In genomic region chr13:52159159-52159982, GRCh38 we compare ENCODE assay signal across 8 cellular contexts. TPM values are rescaled to one million over a fixed set of nuclear protein-coding genes. Genes with fewer than 3 reads are reported as not detected.
A peak's percentile ranks its signal among the peaks of the same experiment; 100 is the strongest.
DNase-seq lines count a peak whose midpoint lies in the region; ATAC-seq and TF ChIP-seq lines count a peak whose summit lies in the region.

TSS of gene NEK3 (minus strand) at chr13:52159597. CDS start at chr13:52156191, 3,406 bp downstream.

- peak; percentile 82 for ATAC-seq in HG02973 (IDR thresholded peaks at IDR 0.05; ENCODE audit: unreplicated experiment)
- peak; percentile 80 for ATAC-seq in activated CD4-positive, alpha-beta T cell treated with anti-CD3 and anti-CD28 coated beads for 36 hours

- no peaks in the 10 kb centered on the region for H3K36me3 Mint-ChIP-seq in activated CD4-positive, alpha-beta T cell treated with anti-CD3 and anti-CD28 coated beads for 36 hours (ENCODE audit: low read depth)

- peaks cover 30% of the 10 kb centered on the region for H3K4me1 Mint-ChIP-seq in activated CD4-positive, alpha-beta T cell treated with anti-CD3 and anti-CD28 coated beads for 36 hours

- no peaks in the 10 kb centered on the region for H3K27me3 Mint-ChIP-seq in activated CD4-positive, alpha-beta T cell treated with anti-CD3 and anti-CD28 coated beads for 36 hours

- no peak for TF ChIP-seq CTCF in coronary artery (IDR thresholded peaks at IDR 0.05)

- H3K27ac Mint-ChIP-seq in activated CD4-positive, alpha-beta T cell treated with anti-CD3 and anti-CD28 coated beads for 36 hours, result peak within 1 kb of the TSS; percentile 85

- POLR2A ChIA-PET in activated CD4-positive, alpha-beta T cell treated with anti-CD3 and anti-CD28 coated beads for 36 hours (lab: Charles Lee), result interaction anchor here (0.7 kb wide), 1 partner anchor 458 kb away, joined by 3 read pairs; no protein-coding TSS in a partner anchor

- intact Hi-C loops in activated CD4-positive, alpha-beta T cell treated with anti-CD3 and anti-CD28 coated beads for 36 hours (cut with DNase I, micrococcal nuclease), result loop anchor here in 1 of 2 experiments (1.0 to 2.0 kb wide), 3 partner anchors 31 to 147 kb away; partner anchors contain the start of genes ALG11 and NEK5

- peak; percentile 63 for DNase-seq in SIG-M5 treated with dmso at 0.1 percent for 504 hours (lab: John Stamatoyannopoulos, UW; ENCODE audit: unreplicated experiment)
- DNase-seq in SIG-M5 (lab: John Stamatoyannopoulos, UW), result no peak
- peak; percentile 73 for DNase-seq in NCI-H2171 treated with DMSO at 0.1 percent for 48 hours (lab: John Stamatoyannopoulos, UW)
- DNase-seq in activated CD4-positive, alpha-beta T cell treated with anti-CD3 and anti-CD28 coated beads for 36 hours, result peak; percentile 77
- peak; percentile 77 for DNase-seq in coronary artery (ENCODE audit: low spot score)
- peak; percentile 57 for DNase-seq in kidney tubule cell (ENCODE audit: low spot score)
- DNase-seq in stimulated activated CD4-positive, alpha-beta T cell treated with anti-CD3 and anti-CD28 coated beads, Interleukin-15, amount 100 ng/mL, for 48 hours (ENCODE audit: low read depth in 2 of 2), result peak; percentile 36 to 39

- CTCF ChIA-PET in activated CD4-positive, alpha-beta T cell treated with anti-CD3 and anti-CD28 coated beads for 36 hours (lab: Charles Lee), result no interaction called here

- peak within 1 kb of the TSS; percentile 78 for H3K4me3 Mint-ChIP-seq in activated CD4-positive, alpha-beta T cell treated with anti-CD3 and anti-CD28 coated beads for 36 hours

- H3K9me3 Mint-ChIP-seq in activated CD4-positive, alpha-beta T cell treated with anti-CD3 and anti-CD28 coated beads for 36 hours (ENCODE audit: low read depth), result no peaks in the 10 kb centered on the region

- peak within 1 kb of the TSS; percentile 82 to 95 for H3K27ac ChIP-seq in coronary artery

- H3K4me3 ChIP-seq in coronary artery, result peak within 1 kb of the TSS; percentile 99

RNA-seq across cellular contexts. Expression of gene NEK3, which starts in this region (rescaled TPM):
- total RNA-seq in activated CD4-positive, alpha-beta T cell treated with anti-CD3 and anti-CD28 coated beads for 36 hours, result 10 to 100 TPM; 10.5 to 12.0 TPM
